31 cellular contexts compared by ENCODE assay signal in the genomic region with DNA sequence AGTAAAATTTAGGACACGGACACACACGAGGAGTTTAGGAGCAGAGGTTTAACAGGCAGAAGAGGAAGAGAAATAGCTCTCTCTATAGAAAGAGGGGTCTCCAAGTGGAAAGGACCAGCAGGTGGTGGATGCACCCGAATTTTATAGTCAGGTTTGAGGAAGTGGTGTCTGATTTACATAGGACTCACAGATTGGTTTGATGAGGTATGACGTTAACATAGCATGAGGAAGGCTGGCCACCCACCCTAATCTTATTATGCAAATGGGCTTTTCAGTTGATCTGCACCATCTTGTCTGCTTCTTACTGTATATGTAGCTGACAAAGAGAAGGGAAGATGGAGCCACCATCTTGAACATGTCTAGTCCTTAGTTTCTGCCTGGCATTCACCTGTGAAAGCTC. TPM values are rescaled to one million over a fixed set of nuclear protein-coding genes. Genes with fewer than 3 reads are reported as not detected.
DNase-seq lines count a peak whose midpoint lies in the region; ATAC-seq, FAIRE-seq and TF ChIP-seq lines count a peak whose summit lies in the region.
"Had no signal": no experiment of that assay in that cellular context is flagged by ENCODE, and none has a peak within 500 bp of the region (broad histone marks: within the 10 kb centered on the region; RNA-seq: fewer than 3 reads in every experiment).

No MANE protein-coding gene starts in this region.

- no peak overlapping the region for H4K91ac ChIP-seq in H1 (replicated peaks; ENCODE audit: insufficient read length, low read length)

- no peak for TF ChIP-seq EP300 in H1 (IDR thresholded peaks at IDR 0.05; ENCODE audit: borderline replicate concordance in 1 of 2, low read depth in 2 of 2, low read length in 2 of 2)

- H3K79me2 ChIP-seq in OCI-LY7 (ENCODE audit: insufficient read depth, low read depth, low read length) (no peaks in the 10 kb centered on the region), H1 (ENCODE audit: control insufficient read depth in 1 of 2, insufficient read depth in 2 of 2, low read length in 2 of 2) (no peaks in the 10 kb centered on the region)

- H3K9ac ChIP-seq in H1 (replicated peaks in 1 of 4; ENCODE audit: extremely low read depth in 1 of 4, low read depth in 3 of 4, low read length in 3 of 4): no peak overlapping the region

- H3K79me1 ChIP-seq in H1 (ENCODE audit: low read depth, low read length): no peaks in the 10 kb centered on the region

- H3K27me3 ChIP-seq in A673 (replicated peaks; ENCODE audit: insufficient read depth, low read depth, low read length, poor library complexity): no peaks in the 10 kb centered on the region
- H3K27me3 ChIP-seq in H1 (replicated peaks in 1 of 4; ENCODE audit: control insufficient read depth in 3 of 4, extremely low read depth in 1 of 4, insufficient read depth in 3 of 4, low read length in 3 of 4): peaks cover 0 to 1% (median 0%) of the 10 kb centered on the region in 4 experiments; a peak in 1 of 7 replicates
- H3K27me3 ChIP-seq: dorsolateral prefrontal cortex, heart right ventricle had no signal

- H4K20me1 ChIP-seq in OCI-LY7 (ENCODE audit: insufficient read depth, low read length) (no peaks in the 10 kb centered on the region), H1 (replicated peaks in 1 of 2; ENCODE audit: control insufficient read depth in 1 of 2, insufficient read depth in 2 of 2, low read length in 2 of 2) (no peaks in the 10 kb centered on the region)

- no peak overlapping the region for H2BK12ac ChIP-seq in H1 (ENCODE audit: low read depth, low read length)

- H3K4me3 ChIP-seq in A673 (ENCODE audit: low read depth, low read length, poor library complexity, severe bottlenecking): no peak overlapping the region
- H3K4me3 ChIP-seq in OCI-LY7 (ENCODE audit: low read depth, low read length, poor library complexity, severe bottlenecking): no peak overlapping the region
- no peak overlapping the region for H3K4me3 ChIP-seq in H1 (ENCODE audit: extremely low read depth in 1 of 4, insufficient read depth in 2 of 4, low read depth in 3 of 4, low read length in 4 of 4)
- H3K4me3 ChIP-seq: dorsolateral prefrontal cortex, heart right ventricle, PC-9, prostate gland, thoracic aorta had no signal

- no peak overlapping the region for H2BK120ac ChIP-seq in H1 (replicated peaks; ENCODE audit: low read depth, low read length)

- DNase-seq in A673 (ENCODE audit: low spot score) (peak; percentile 71), OCI-LY7 (ENCODE audit: low spot score) (peak; percentile 19), H1 (ENCODE audit: low read depth in 1 of 2, low spot score in 2 of 2) (no peak), caudate nucleus (lab: John Stamatoyannopoulos, UW) (no peak)
- DNase-seq: activated CD4-positive, alpha-beta memory T cell treated with anti-CD3 and anti-CD28 coated beads, Interleukin-2, amount 10 ng/mL, durations not matched to agents 7 days and 5 days; activated CD4-positive, alpha-beta T cell treated with anti-CD3 and anti-CD28 coated beads for 1 hour; activated CD8-positive, alpha-beta memory T cell treated with anti-CD3 and anti-CD28 coated beads, Interleukin-2, amount 50 U/mL, for 4 hours; activated naive CD4-positive, alpha-beta T cell treated with anti-CD3 and anti-CD28 coated beads, Interleukin-2, amount 10 ng/mL, durations not matched to agents 7 days and 5 days; CD8-positive, alpha-beta T cell; cerebellar nuclear complex; dorsolateral prefrontal cortex; EL; foreskin melanocyte; H9; heart right ventricle; IMR-90; kidney; left ventricle myocardium superior; NCI-H1417; NCI-H2081 treated with DMSO at 0.1 percent for 48 hours; PC-9; Right ventricle myocardium superior; stimulated activated CD8-positive, alpha-beta memory T cell treated with anti-CD3 and anti-CD28 coated beads, Interleukin-4, amount 100 ng/mL, for 48 hours; stimulated activated naive CD8-positive, alpha-beta T cell treated with anti-CD3 and anti-CD28 coated beads, Interleukin-15, amount 100 ng/mL, for 72 hours; T-helper 17 cell had no signal

- CTCF ChIA-PET in A673 (lab: Charles Lee) (no interaction called here), OCI-LY7 (lab: Charles Lee; ENCODE audit: unreplicated experiment) (interaction anchor here (0.5 kb wide), 1 partner anchor 170 kb away, joined by 3 read pairs; no protein-coding TSS in a partner anchor), H1 (lab: Charles Lee; ENCODE audit: partially characterized antibody) (interaction anchor here (0.8 to 0.9 kb wide), 2 partner anchors 9 to 10 kb away, joined by 3 read pairs; no protein-coding TSS in a partner anchor)

- POLR2A ChIA-PET in A673 (lab: Charles Lee; ENCODE audit: low non-redundant PET): no interaction called here
- POLR2A ChIA-PET in OCI-LY7 (lab: Charles Lee): interaction anchor here (1.1 to 1.9 kb wide), 2 partner anchors 10 to 12 kb away, joined by 3 to 8 read pairs; no protein-coding TSS in a partner anchor
- POLR2A ChIA-PET in H1 (lab: Charles Lee; ENCODE audit: partially characterized antibody): no interaction called here

- H3K14ac ChIP-seq in H1 (ENCODE audit: insufficient read length): no peak overlapping the region

- H4K5ac ChIP-seq in H1 (ENCODE audit: insufficient read length, low read depth, low read length): no peak overlapping the region

- no peak overlapping the region for H3K23ac ChIP-seq in H1 (ENCODE audit: insufficient read length)

- H2AK5ac ChIP-seq in H1 (ENCODE audit: low read depth, low read length): no peak overlapping the region

- no peak overlapping the region for H2BK5ac ChIP-seq in H1 (ENCODE audit: low read depth, low read length)

- ATAC-seq in HG02798 (IDR thresholded peaks at IDR 0.05; ENCODE audit: poor library complexity, unreplicated experiment) (peak; percentile 40), HG02870 (IDR thresholded peaks at IDR 0.05; ENCODE audit: unreplicated experiment) (no peak), GM21717 (IDR thresholded peaks at IDR 0.05; ENCODE audit: unreplicated experiment) (no peak)
- ATAC-seq: CD8-positive, alpha-beta T cell; heart right ventricle; left ventricle myocardium superior; sciatic nerve; stimulated activated naive CD8-positive, alpha-beta T cell treated with anti-CD3 and anti-CD28 coated beads, Interleukin-15, amount 100 ng/mL, for 72 hours; T-helper 17 cell had no signal

- H3K9me2 ChIP-seq in OCI-LY7 (ENCODE audit: insufficient read depth, low read length): no peaks in the 10 kb centered on the region

- peaks cover 5% of the 10 kb centered on the region for H3K4me1 ChIP-seq in A673 (ENCODE audit: insufficient read depth, low read length, poor library complexity, severe bottlenecking)
- no peaks in the 10 kb centered on the region for H3K4me1 ChIP-seq in OCI-LY7 (ENCODE audit: insufficient read depth, low read length, poor library complexity, severe bottlenecking)
- H3K4me1 ChIP-seq in H1 (replicated peaks in 1 of 4; ENCODE audit: control insufficient read depth in 3 of 4, insufficient read depth in 4 of 4, low read length in 3 of 4): no peaks in the 10 kb centered on the region
- H3K4me1 ChIP-seq: heart right ventricle, prostate gland had no signal

- intact Hi-C loops in A673 (cut with micrococcal nuclease; ENCODE audit: unreplicated experiment) (no loop called here), OCI-LY7 (cut with micrococcal nuclease; ENCODE audit: unreplicated experiment) (no loop called here)

- no peak overlapping the region for H3K27ac ChIP-seq in A673 (ENCODE audit: low read depth, low read length, poor library complexity, severe bottlenecking)
- no peak overlapping the region for H3K27ac ChIP-seq in OCI-LY7 (ENCODE audit: low read depth, low read length, poor library complexity, severe bottlenecking)
- H3K27ac ChIP-seq in H1 (ENCODE audit: low read depth, low read length): no peak overlapping the region
- no peak overlapping the region for H3K27ac ChIP-seq in caudate nucleus (ENCODE audit: low read depth, low read length)
- H3K27ac ChIP-seq: dorsolateral prefrontal cortex, heart right ventricle, PC-9, prostate gland, thoracic aorta had no signal

- TF ChIP-seq POLR2A in H1 (IDR thresholded peaks at IDR 0.05; ENCODE audit: control extremely low read depth in 1 of 2, low read depth in 2 of 2, low read length in 2 of 2): no peak

- H3K56ac ChIP-seq in H1 (replicated peaks; ENCODE audit: insufficient read length, low read depth, low read length): no peak overlapping the region

- 81% methylated on average over 4 of the region's 4 CpGs; no CpG with 5 or more reads in 1 of the 2 experiments for WGBS in H1 (ENCODE audit: extremely low coverage in 1 of 2, insufficient coverage in 1 of 2, insufficient read length in 1 of 2, insufficient replicate concordance in 2 of 2, low coverage in 1 of 2, low lambda C conversion rate in 2 of 2, missing lambda C conversion rate in 1 of 2), 2 experiments

- BruUV-seq in A673 (replicated peaks; lab: Mats Ljungman, UMichigan): no TSS peak
- no TSS peak for BruUV-seq in OCI-LY7 (replicated peaks; lab: Mats Ljungman, UMichigan)

- H3K9me3 ChIP-seq in A673 (ENCODE audit: low read depth, low read length, poor library complexity, severe bottlenecking): no peaks in the 10 kb centered on the region
- no peaks in the 10 kb centered on the region for H3K9me3 ChIP-seq in OCI-LY7 (ENCODE audit: low read length)
- H3K9me3 ChIP-seq in H1 (ENCODE audit: insufficient read depth in 2 of 2, low read depth in 1 of 2, low read length in 1 of 2): peaks cover 0 to 1% of the 10 kb centered on the region in 2 experiments; a peak in 1 of 4 replicates
- H3K9me3 ChIP-seq: prostate gland, thoracic aorta had no signal

- H3K4me2 ChIP-seq in OCI-LY7 (ENCODE audit: low read length) (no peak overlapping the region), H1 (ENCODE audit: insufficient read depth in 1 of 2, low read depth in 2 of 2, low read length in 2 of 2) (no peak overlapping the region)
- H3K4me2 ChIP-seq: PC-9 had no signal

- no peak overlapping the region for H3K4ac ChIP-seq in H1 (replicated peaks; ENCODE audit: insufficient read length, low read depth, low read length)

- H2AFZ ChIP-seq in OCI-LY7 (ENCODE audit: low read length): peak overlapping the region; percentile 63
- H2AFZ ChIP-seq in H1 (ENCODE audit: low read length): no peak overlapping the region

- TF ChIP-seq CTCF in A673 (conservative IDR thresholded peaks at IDR 0.05; ENCODE audit: low read depth, low read length) (no peak), OCI-LY7 (conservative IDR thresholded peaks at IDR 0.05; ENCODE audit: low read length) (no peak), H1 (IDR thresholded peaks at IDR 0.05; ENCODE audit: control extremely low read depth in 1 of 3, insufficient read depth in 1 of 3, low read depth in 1 of 3, low read length in 3 of 3) (no peak)

- H3K18ac ChIP-seq in H1 (ENCODE audit: extremely low read depth, low read length): 0 out of 2 replicates have a peak overlapping the region, but pooled peaks have one; percentile 27

- no peak overlapping the region for H2BK20ac ChIP-seq in H1 (ENCODE audit: low read length)

- H3K36me3 ChIP-seq in A673 (ENCODE audit: insufficient read depth, low read length, poor library complexity, severe bottlenecking): no peaks in the 10 kb centered on the region
- H3K36me3 ChIP-seq in OCI-LY7 (ENCODE audit: insufficient read depth, low read length): no peaks in the 10 kb centered on the region
- H3K36me3 ChIP-seq in H1 (ENCODE audit: control insufficient read depth in 2 of 4, insufficient read depth in 4 of 4, low read length in 3 of 4): no peaks in the 10 kb centered on the region
- H3K36me3 ChIP-seq: heart right ventricle, prostate gland, thoracic aorta had no signal

- no peak for FAIRE-seq in H1 (lab: Jason Lieb, UNC)
- FAIRE-seq: kidney had no signal

- no peak overlapping the region for H2BK15ac ChIP-seq in H1 (ENCODE audit: low read length)

- H4K8ac ChIP-seq in H1 (ENCODE audit: extremely low read depth, insufficient read depth, low read length): no peak overlapping the region

- TF ChIP-seq RAD21 in H1 (IDR thresholded peaks at IDR 0.05 in 1 of 2, conservative IDR thresholded peaks at IDR 0.05 in 1 of 2; ENCODE audit: low read depth in 2 of 2, low read length in 2 of 2): no peak

- H3K23me2 ChIP-seq in H1 (ENCODE audit: low read depth, low read length): no peaks in the 10 kb centered on the region

RNA-seq across cellular contexts. Expression of gene RGS2, which starts 52.5 kb away (rescaled TPM):
- 24.2 and 24.7 TPM in 2 replicates for total RNA-seq in A673 (2021)
- 26.5 and 27.6 TPM in 2 replicates for total RNA-seq in OCI-LY7 (2014; rRNA removed; shearing (Covaris generic))
- total RNA-seq in OCI-LY7 (2022): 12.5 and 13.6 TPM in 2 replicates
- 16.6 and 17.0 TPM in 2 replicates for total RNA-seq in H1 (2021; fragmentation: NEBNext Ultra II Directional; extraction: Animal tissue kit (Norgen Biotek cat#: 25700))
- 4.4 and 9.1 TPM in 2 replicates for polyA plus RNA-seq in H1 (2011; rRNA removed)
- 12.6 TPM for polyA plus RNA-seq in H1 (2011; cell fraction: cytosol; rRNA removed)
- 2.3 TPM for polyA plus RNA-seq in H1 (2011; cell fraction: nucleus; rRNA removed)
- 10.8 to 14.4 TPM (median 11.1 TPM) in 4 replicates for polyA plus RNA-seq in H1 (2012, experiment 1 of 2)
- 0.85 TPM for polyA plus RNA-seq in H1 (2012, experiment 2 of 2)
- 15.9 TPM for polyA plus RNA-seq in H1 (2013, experiment 1 of 2)
- 16.0 TPM for polyA plus RNA-seq in H1 (2013, experiment 2 of 2)
- 5.4 and 6.6 TPM in 2 replicates for polyA minus RNA-seq in H1 (2011; rRNA and poly(A)+ RNA removed)
- 10.8 TPM for polyA minus RNA-seq in H1 (2011; cell fraction: cytosol; rRNA and poly(A)+ RNA removed)
- 20.5 TPM for polyA minus RNA-seq in H1 (2011; cell fraction: nucleus; rRNA and poly(A)+ RNA removed)

Comparison
In these comparisons a context has a peak if more than half of its experiments do, and no peak if none do; other contexts are left out.
1. DNase-seq: peak in A673 (single experiment) and OCI-LY7 (single experiment); none in H1 (0 of 2) and caudate nucleus (0 of 61).